In the genomic region with DNA sequence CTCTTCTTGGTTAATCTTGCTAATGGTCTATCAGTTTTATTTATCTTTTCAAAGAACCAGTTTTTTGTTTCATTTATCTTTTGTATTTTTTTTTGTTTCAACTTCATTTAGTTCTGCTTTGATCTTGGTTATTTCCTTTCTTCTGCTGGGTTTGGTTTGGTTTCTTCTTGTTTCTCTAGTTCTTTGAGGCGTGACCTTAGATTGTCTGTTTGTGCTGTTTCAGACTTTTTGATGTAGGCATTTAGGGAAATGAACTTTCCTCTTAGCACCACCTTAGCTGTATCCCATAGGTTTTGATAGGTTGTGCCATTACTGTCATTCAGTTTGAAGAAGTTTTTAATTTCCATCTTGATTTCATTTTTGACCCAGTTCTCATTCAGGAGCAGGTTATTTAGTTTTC, we compare ENCODE assay signal across 5 cellular contexts.
DNase-seq lines count a peak whose midpoint lies in the region; ATAC-seq and TF ChIP-seq lines count a peak whose summit lies in the region.
"Not testable (repeated sequence)": the region's sequence is repeated elsewhere in the genome, so short reads cannot be mapped to it uniquely, and the experiment has no call there.

No MANE protein-coding gene starts in this region.

- not testable (repeated sequence) for H3K27me3 ChIP-seq in BLaER1 treated with 17β-estradiol and CSF1 and Interleukin-3, amounts not matched to agents 10 nM and 100 nM; Loucy (ENCODE audit: insufficient read depth, low read length, poor library complexity, severe bottlenecking)

- not testable (repeated sequence) for H3K9ac ChIP-seq in BLaER1 treated with 17β-estradiol and CSF1 and Interleukin-3, amounts not matched to agents 10 nM and 100 nM; Loucy (ENCODE audit: low read depth, low read length, poor library complexity, severe bottlenecking)

- H3K4me1 ChIP-seq in BLaER1 treated with 17β-estradiol and CSF1 and Interleukin-3, amounts not matched to agents 10 nM and 100 nM = peaks cover 6 to 35% (median 13%) of the 10 kb centered on the region in 10 experiments; a peak in 15 of 20 replicates
- H3K4me1 ChIP-seq in Loucy (ENCODE audit: insufficient read depth, low read length, poor library complexity, severe bottlenecking) = peaks cover 15% of the 10 kb centered on the region
- peaks cover 26% of the 10 kb centered on the region for H3K4me1 ChIP-seq in OCI-LY7 (ENCODE audit: insufficient read depth, low read length, poor library complexity, severe bottlenecking)

- DNase-seq in OCI-LY7 (ENCODE audit: low spot score) = peak; percentile 62
- not testable (repeated sequence) for DNase-seq in central memory CD8-positive, alpha-beta T cell (ENCODE audit: low spot score in 2 of 2)
- peak in 2 of 10 donors; percentile 14 to 21 for DNase-seq in naive thymus-derived CD8-positive, alpha-beta T cell

- H3K4me2 ChIP-seq in BLaER1 treated with 17β-estradiol and CSF1 and Interleukin-3, amounts not matched to agents 10 nM and 100 nM = peak overlapping the region in 7 of 11 experiments; percentile 3 to 41 (median 11); a peak in 6 of 22 replicates
- H3K4me2 ChIP-seq in Loucy (ENCODE audit: low read depth, low read length, poor library complexity, severe bottlenecking) (peak overlapping the region; percentile 2), OCI-LY7 (ENCODE audit: low read length) (peak overlapping the region; percentile 47; the same call in 1 of the 2 replicates)

- not testable (repeated sequence) for H3K36me3 Mint-ChIP-seq in central memory CD8-positive, alpha-beta T cell (ENCODE audit: insufficient read depth)
- peaks cover 0 to 16% (median 6%) of the 10 kb centered on the region in 3 donors for H3K36me3 Mint-ChIP-seq in naive thymus-derived CD8-positive, alpha-beta T cell

- not testable (repeated sequence) for H4K20me1 ChIP-seq in BLaER1 treated with 17β-estradiol and CSF1 and Interleukin-3, amounts not matched to agents 10 nM and 100 nM; Loucy (ENCODE audit: insufficient read depth, low read length, poor library complexity, severe bottlenecking); OCI-LY7 (ENCODE audit: insufficient read depth, low read length)

- not testable (repeated sequence) for TF ChIP-seq CTCF in Loucy (conservative IDR thresholded peaks at IDR 0.05; ENCODE audit: low read length); OCI-LY7 (conservative IDR thresholded peaks at IDR 0.05; ENCODE audit: low read length)

- H3K9me3 Mint-ChIP-seq in central memory CD8-positive, alpha-beta T cell = not testable (repeated sequence)
- H3K9me3 Mint-ChIP-seq in naive thymus-derived CD8-positive, alpha-beta T cell = peaks cover 0 to 29% (median 13%) of the 10 kb centered on the region in 9 donors

- H3K27ac ChIP-seq in BLaER1 treated with 17β-estradiol and CSF1 and Interleukin-3, amounts not matched to agents 10 nM and 100 nM = not testable (repeated sequence)
- peak overlapping the region; percentile 57 for H3K27ac ChIP-seq in OCI-LY7 (ENCODE audit: low read depth, low read length, poor library complexity, severe bottlenecking)

- not testable (repeated sequence) for H3K36me3 ChIP-seq in BLaER1 treated with 17β-estradiol and CSF1 and Interleukin-3, amounts not matched to agents 10 nM and 100 nM; Loucy (ENCODE audit: insufficient read depth, low read length); OCI-LY7 (ENCODE audit: insufficient read depth, low read length)

- H3K4me3 ChIP-seq in BLaER1 treated with 17β-estradiol and CSF1 and Interleukin-3, amounts not matched to agents 10 nM and 100 nM; Loucy (ENCODE audit: low read length, poor library complexity, severe bottlenecking); OCI-LY7 (ENCODE audit: low read depth, low read length, poor library complexity, severe bottlenecking): not testable (repeated sequence)

- peaks cover 11% of the 10 kb centered on the region for H3K27me3 Mint-ChIP-seq in central memory CD8-positive, alpha-beta T cell
- H3K27me3 Mint-ChIP-seq in naive thymus-derived CD8-positive, alpha-beta T cell = not testable (repeated sequence)

- not testable (repeated sequence) for H3F3A ChIP-seq in Loucy (ENCODE audit: low read depth)

- peak overlapping the region; percentile 0 for H3K27ac Mint-ChIP-seq in central memory CD8-positive, alpha-beta T cell (ENCODE audit: low read depth)
- not testable (repeated sequence) for H3K27ac Mint-ChIP-seq in naive thymus-derived CD8-positive, alpha-beta T cell

- BruUV-seq in OCI-LY7 (replicated peaks; lab: Mats Ljungman, UMichigan) = not testable (repeated sequence)

- not testable (repeated sequence) for H3K4me1 Mint-ChIP-seq in central memory CD8-positive, alpha-beta T cell
- H3K4me1 Mint-ChIP-seq in naive thymus-derived CD8-positive, alpha-beta T cell = peaks cover 11 to 21% (median 18%) of the 10 kb centered on the region in 4 donors

- peaks cover 33 to 61% (median 41%) of the 10 kb centered on the region in 11 experiments; a peak in 21 of 22 replicates for H3K9me3 ChIP-seq in BLaER1 treated with 17β-estradiol and CSF1 and Interleukin-3, amounts not matched to agents 10 nM and 100 nM (replicated peaks in 1 of 11)
- H3K9me3 ChIP-seq in Loucy (ENCODE audit: insufficient read depth, low read depth, low read length); OCI-LY7 (ENCODE audit: low read length): not testable (repeated sequence)

- not testable (repeated sequence) for H3K79me2 ChIP-seq in Loucy (ENCODE audit: insufficient read depth, low read length); OCI-LY7 (ENCODE audit: insufficient read depth, low read depth, low read length)

- POLR2A ChIA-PET in OCI-LY7 (lab: Charles Lee); naive thymus-derived CD8-positive, alpha-beta T cell (lab: Charles Lee): not testable (repeated sequence)

- CTCF ChIA-PET in OCI-LY7 (lab: Charles Lee; ENCODE audit: unreplicated experiment) = not testable (repeated sequence)

- ATAC-seq in central memory CD8-positive, alpha-beta T cell (replicated peaks; ENCODE audit: extremely low read depth, poor library complexity, severe bottlenecking); naive thymus-derived CD8-positive, alpha-beta T cell: not testable (repeated sequence)

- not testable (repeated sequence) for H2AFZ ChIP-seq in Loucy (ENCODE audit: low read length)
- peak overlapping the region; percentile 21; the same call in 1 of the 2 replicates for H2AFZ ChIP-seq in OCI-LY7 (ENCODE audit: low read length)

- not testable (repeated sequence) for H3K9me2 ChIP-seq in Loucy (replicated peaks; ENCODE audit: low read depth, low read length); OCI-LY7 (ENCODE audit: insufficient read depth, low read length)

- intact Hi-C loops in OCI-LY7 (cut with micrococcal nuclease; ENCODE audit: unreplicated experiment) = not testable (repeated sequence)

- H3K4me3 Mint-ChIP-seq in central memory CD8-positive, alpha-beta T cell = not testable (repeated sequence)
- H3K4me3 Mint-ChIP-seq in naive thymus-derived CD8-positive, alpha-beta T cell = peak overlapping the region in 9 of 10 donors; percentile 0 to 60 (median 15)
